ENCODE assay signal across 27 cellular contexts in the genomic region with DNA sequence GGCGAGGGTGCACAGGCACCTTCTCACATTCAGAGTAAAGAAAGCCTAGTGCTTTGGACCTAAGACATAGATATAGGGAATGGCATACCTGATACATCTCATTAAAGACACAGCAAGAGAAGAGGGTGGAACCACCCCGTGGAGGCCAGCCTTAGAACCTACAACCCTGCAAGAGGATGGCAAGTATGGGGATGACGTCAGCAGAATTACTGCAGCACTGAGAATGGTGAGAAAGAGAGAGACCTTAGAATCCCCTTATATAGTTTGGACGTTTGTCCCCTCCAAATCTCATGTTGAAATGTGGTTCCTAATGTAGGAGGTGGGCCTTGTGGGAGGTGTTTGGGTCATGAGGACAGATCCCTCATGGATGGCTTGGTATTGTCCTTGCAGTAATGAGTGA. TPM values are rescaled to one million over a fixed set of nuclear protein-coding genes. Genes with fewer than 3 reads are reported as not detected.
DNase-seq lines count a peak whose midpoint lies in the region; ATAC-seq, FAIRE-seq and TF ChIP-seq lines count a peak whose summit lies in the region.
"Had no signal": no experiment of that assay in that cellular context is flagged by ENCODE, and none has a peak within 500 bp of the region (broad histone marks: within the 10 kb centered on the region; RNA-seq: fewer than 3 reads in every experiment).

No MANE protein-coding gene starts in this region.

- H3K4me1 ChIP-seq in HepG2 (ENCODE audit: insufficient read depth, low read length) (no peaks in the 10 kb centered on the region), right lobe of liver (no peaks in the 10 kb centered on the region), K562 (replicated peaks in 1 of 2; ENCODE audit: control insufficient read depth in 2 of 2, insufficient read depth in 2 of 2, low read length in 2 of 2) (no peaks in the 10 kb centered on the region)
- H3K4me1 ChIP-seq: BE2C, BLaER1 had no signal

- no peaks in the 10 kb centered on the region for H4K20me1 ChIP-seq in HepG2 (ENCODE audit: insufficient read depth, low read length)
- no peaks in the 10 kb centered on the region for H4K20me1 ChIP-seq in K562 (replicated peaks; ENCODE audit: control insufficient read depth, insufficient read depth, low read length)
- H4K20me1 ChIP-seq: BLaER1 had no signal

- intact Hi-C loops in HepG2 (cut with micrococcal nuclease; ENCODE audit: unreplicated experiment) (no loop called here), right lobe of liver (cut with DNase I) (no loop called here), K562 (cut with micrococcal nuclease) (no loop called here)

- H3K4me3 ChIP-seq in HepG2 (replicated peaks in 1 of 3; ENCODE audit: insufficient read depth in 1 of 3, low read depth in 2 of 3, low read length in 3 of 3) (no peak overlapping the region), right lobe of liver (no peak overlapping the region), K562 (no peak overlapping the region)
- H3K4me3 ChIP-seq: BLaER1, GM12878 had no signal

- H3K27me3 ChIP-seq in HepG2 (ENCODE audit: control insufficient read depth in 1 of 2, insufficient read depth in 2 of 2, low read length in 2 of 2): no peaks in the 10 kb centered on the region; a peak in 1 of 5 replicates
- H3K27me3 ChIP-seq in right lobe of liver: no peaks in the 10 kb centered on the region
- H3K27me3 ChIP-seq in K562 (ENCODE audit: control insufficient read depth in 2 of 2, insufficient read depth in 2 of 2, low read length in 2 of 2): no peaks in the 10 kb centered on the region
- H3K27me3 ChIP-seq: BE2C, BLaER1 had no signal

- no peak for TF ChIP-seq EP300 in HepG2 (IDR thresholded peaks at IDR 0.05; ENCODE audit: low read depth in 2 of 2, low read length in 2 of 2)
- no peak for TF ChIP-seq EP300 in HepG2 (CRISPR knock-in tag; IDR thresholded peaks at IDR 0.05; ENCODE audit: borderline replicate concordance)
- no peak for TF ChIP-seq EP300 in K562 (IDR thresholded peaks at IDR 0.05; ENCODE audit: low read length)

- TF ChIP-seq RAD21 in HepG2 (CRISPR knock-in tag; IDR thresholded peaks at IDR 0.05) (no peak), K562 (CRISPR knock-in tag; conservative IDR thresholded peaks at IDR 0.05 in 1 of 2, IDR thresholded peaks at IDR 0.05 in 1 of 2) (no peak)

- DNase-seq in HepG2 (ENCODE audit: low spot score) (no peak), right lobe of liver (no peak), K562 (ENCODE audit: extremely low read depth in 1 of 4, low spot score in 3 of 4) (no peak)
- DNase-seq in activated CD8-positive, alpha-beta memory T cell treated with anti-CD3 and anti-CD28 coated beads, Interleukin-2, amount 50 U/mL, for 4 hours: no peak
- DNase-seq: ACHN; BE2C; C1 segment of cervical spinal cord; CD4-positive, alpha-beta memory T cell; CD4-positive, CD25-positive, alpha-beta regulatory T cell; CD8-positive, alpha-beta memory T cell; COR-L47; DMS 273 treated with DMSO at 0.1 percent for 48 hours; DMS153; DMS53; DMS79; DND-41; EL; GDM1 had no signal

- H3K79me2 ChIP-seq in HepG2 (ENCODE audit: insufficient read depth, low read length): no peaks in the 10 kb centered on the region
- H3K79me2 ChIP-seq in K562 (ENCODE audit: control insufficient read depth, insufficient read depth, low read length): no peaks in the 10 kb centered on the region

- no peak for TF ChIP-seq POLR2A in HepG2 (IDR thresholded peaks at IDR 0.05; ENCODE audit: insufficient read depth in 1 of 2, low read depth in 2 of 2, low read length in 2 of 2)
- TF ChIP-seq POLR2A in right lobe of liver (IDR thresholded peaks at IDR 0.05): no peak
- no peak for TF ChIP-seq POLR2A in K562 (conservative IDR thresholded peaks at IDR 0.05)

- in situ Hi-C loops in HepG2 (cut with HindIII; ENCODE audit: extremely low pct_ligation_motif_present, low pct_unique_long_range_greater_than_20kb): no loop called here
- in situ Hi-C loops in K562 (cut with MboI): no loop called here

- H3K27ac ChIP-seq in HepG2 (ENCODE audit: extremely low read length, insufficient read depth, low read length) (no peak overlapping the region), right lobe of liver (no peak overlapping the region), K562 (ENCODE audit: extremely low read depth, low read depth, low read length) (no peak overlapping the region)
- H3K27ac ChIP-seq: 22Rv1, BLaER1 had no signal

- H2AFZ ChIP-seq in HepG2 (ENCODE audit: low read length) (no peak overlapping the region), K562 (ENCODE audit: low read depth, low read length) (no peak overlapping the region)

- whole genome bisulfite sequencing in HepG2 (ENCODE audit: low lambda C conversion rate): 8% methylated on average over 4 of the region's 4 CpGs
- 36% methylated on average over 2 of the region's 4 CpGs for WGBS in right lobe of liver (ENCODE audit: insufficient coverage, low coverage, low lambda C conversion rate, missing lambda C conversion rate)
- 0% methylated on average over 4 of the region's 4 CpGs for WGBS in K562 (ENCODE audit: insufficient coverage, low coverage, missing lambda C conversion rate)

- no TSS peak for BruUV-seq in HepG2 (replicated peaks; lab: Mats Ljungman, UMichigan)
- BruUV-seq in K562 (replicated peaks; lab: Mats Ljungman, UMichigan): no TSS peak

- POLR2A ChIA-PET in HepG2 (lab: Yijun Ruan, JAX) (no interaction called here), K562 (lab: Yijun Ruan, JAX) (no interaction called here)

- ATAC-seq in HepG2: no peak
- no peak for ATAC-seq in right lobe of liver
- ATAC-seq in K562: no peak
- ATAC-seq in GM19023 (IDR thresholded peaks at IDR 0.05; ENCODE audit: unreplicated experiment): no peak
- ATAC-seq: GM12878 had no signal

- H3K9me1 ChIP-seq in K562 (ENCODE audit: control insufficient read depth, insufficient read depth, low read length): no peaks in the 10 kb centered on the region

- H3K4me2 ChIP-seq in HepG2 (ENCODE audit: low read depth, low read length): no peak overlapping the region
- no peak overlapping the region for H3K4me2 ChIP-seq in K562 (ENCODE audit: insufficient read depth, low read length)
- H3K4me2 ChIP-seq: BLaER1 had no signal

- TF ChIP-seq CTCF in HepG2 (CRISPR knock-in tag; IDR thresholded peaks at IDR 0.05) (no peak), right lobe of liver (IDR thresholded peaks at IDR 0.05) (no peak), K562 (IDR thresholded peaks at IDR 0.05 in 2 of 3, conservative IDR thresholded peaks at IDR 0.05 in 1 of 3; ENCODE audit: insufficient read depth in 2 of 3, low read depth in 1 of 3, low read length in 3 of 3) (no peak)

- FAIRE-seq in HepG2 (lab: Jason Lieb, UNC): no peak
- FAIRE-seq in K562 (lab: Jason Lieb, UNC): no peak
- FAIRE-seq: GM12878, GM12892, GM18507, GM19239 had no signal

- H3K36me3 ChIP-seq in HepG2 (replicated peaks in 1 of 2; ENCODE audit: control insufficient read depth in 1 of 2, insufficient read depth in 2 of 2, low read length in 2 of 2) (no peaks in the 10 kb centered on the region), right lobe of liver (no peaks in the 10 kb centered on the region), K562 (ENCODE audit: control insufficient read depth, insufficient read depth, low read length) (no peaks in the 10 kb centered on the region)
- H3K36me3 ChIP-seq: BE2C, BLaER1 had no signal

- CTCF ChIA-PET in HepG2 (lab: Yijun Ruan, JAX; ENCODE audit: low intra/inter-chr PET ratio, low total read pairs): no interaction called here
- CTCF ChIA-PET in K562 (lab: Yijun Ruan, JAX; ENCODE audit: low intra/inter-chr PET ratio): no interaction called here

- no peak overlapping the region for H3K9ac ChIP-seq in HepG2 (ENCODE audit: insufficient read depth, low read depth, low read length)
- H3K9ac ChIP-seq in K562 (ENCODE audit: insufficient read depth in 1 of 2, low read depth in 2 of 2, low read length in 2 of 2): no peak overlapping the region
- H3K9ac ChIP-seq: BLaER1 had no signal

- H3K9me3 ChIP-seq in HepG2 (ENCODE audit: low read length) (peaks cover 3% of the 10 kb centered on the region; the same call in 1 of the 2 replicates), right lobe of liver (no peaks in the 10 kb centered on the region), K562 (replicated peaks; ENCODE audit: control insufficient read depth, insufficient read depth, low read depth, low read length) (no peaks in the 10 kb centered on the region)
- H3K9me3 ChIP-seq: BE2C, BLaER1 had no signal

RNA-seq across cellular contexts. Expression of gene ADCY2, which starts 28.2 kb away (rescaled TPM):
- total RNA-seq in HepG2 (2016; rRNA removed; fragmentation: Illumina TruSeq; extraction: Trizol): not detected in 2 replicates
- total RNA-seq in HepG2 (2016; cell fraction: cytosol; rRNA removed; fragmentation: Illumina TruSeq; extraction: Trizol; ENCODE audit: low read depth): not detected in 2 replicates
- total RNA-seq in HepG2 (2016; cell fraction: insoluble cytoplasmic fraction; rRNA removed; fragmentation: Illumina TruSeq; extraction: Trizol): not detected in 2 replicates
- not detected in 2 replicates for total RNA-seq in HepG2 (2016; cell fraction: membrane; rRNA removed; fragmentation: Illumina TruSeq; extraction: Trizol)
- total RNA-seq in HepG2 (2016; cell fraction: nucleus; rRNA removed; fragmentation: Illumina TruSeq; extraction: Trizol): not detected in 2 replicates
- not detected in 2 replicates for polyA plus RNA-seq in HepG2 (2011; rRNA removed)
- polyA plus RNA-seq in HepG2 (2011; cell fraction: cytosol; rRNA removed): not detected in 2 replicates
- not detected in 2 replicates for polyA plus RNA-seq in HepG2 (2011; cell fraction: nucleus; rRNA removed)
- not detected in 2 replicates for polyA plus RNA-seq in HepG2 (2012)
- polyA plus RNA-seq in HepG2 (2016; cell fraction: cytosol; fragmentation: Illumina TruSeq; extraction: Trizol; ENCODE audit: low read depth): not detected in 2 replicates
- not detected in 2 replicates for polyA plus RNA-seq in HepG2 (2016; cell fraction: insoluble cytoplasmic fraction; fragmentation: Illumina TruSeq; extraction: Trizol; ENCODE audit: low read depth)
- not detected in 2 replicates for polyA plus RNA-seq in HepG2 (2016; cell fraction: membrane; fragmentation: Illumina TruSeq; extraction: Trizol; ENCODE audit: low read depth)
- not detected in 2 replicates for polyA plus RNA-seq in HepG2 (2016; cell fraction: nucleus; fragmentation: Illumina TruSeq; extraction: Trizol; ENCODE audit: insufficient read depth, low read depth)
- polyA minus RNA-seq in HepG2 (2011; rRNA and poly(A)+ RNA removed; ENCODE audit: low replicate concordance): 0.02 TPM in 1 of 2 replicates, not detected in the other
- not detected in 2 replicates for polyA minus RNA-seq in HepG2 (2011; cell fraction: cytosol; rRNA and poly(A)+ RNA removed)
- polyA minus RNA-seq in HepG2 (2011; cell fraction: nucleus; rRNA and poly(A)+ RNA removed): not detected in 2 replicates
- under 1 TPM in 1 of 6 experiments, not detected in 5; 0.93 TPM for total RNA-seq in right lobe of liver
- total RNA-seq in K562 (2011; cell fraction: chromatin; rRNA removed; ENCODE audit: low replicate concordance): 0.07 and 0.35 TPM in 2 replicates
- under 0.01 TPM in 2 replicates for total RNA-seq in K562 (2011; cell fraction: nucleolus; rRNA removed)
- total RNA-seq in K562 (2011; cell fraction: nucleoplasm; rRNA removed): 1.2 TPM in 1 of 2 replicates, not detected in the other
- not detected in 2 replicates for total RNA-seq in K562 (2014; rRNA removed)
- 0.06 and 0.15 TPM in 2 replicates for total RNA-seq in K562 (2014; rRNA removed; fragmentation: Illumina TruSeq; extraction: Trizol)
- total RNA-seq in K562 (2015; rRNA removed; fragmentation: Illumina TruSeq; extraction: Trizol): 0.04 TPM in 1 of 2 replicates, not detected in the other
- 0.02 and 0.18 TPM in 2 replicates for total RNA-seq in K562 (2021)
- not detected in 2 replicates for polyA plus RNA-seq in K562 (2011; rRNA removed)
- not detected in 2 replicates for polyA plus RNA-seq in K562 (2011; cell fraction: cytosol; rRNA removed)
- not detected in 2 replicates for polyA plus RNA-seq in K562 (2011; cell fraction: nucleus; rRNA removed)
- 0.14 and 0.51 TPM in 2 replicates for polyA plus RNA-seq in K562 (2012)
- polyA plus RNA-seq in K562 (2014; fragmentation: Illumina TruSeq; extraction: Trizol): 0.03 TPM in 1 of 2 replicates, not detected in the other
- polyA plus RNA-seq in K562 (2014; fragmentation: Nextera tagmentation; extraction: Ambion mirVana): not detected
- 0.01 TPM in 1 of 2 replicates, not detected in the other for polyA plus RNA-seq in K562 (2014; rRNA removed)
- polyA minus RNA-seq in K562 (2011; rRNA and poly(A)+ RNA removed): not detected in 2 replicates
- polyA minus RNA-seq in K562 (2011; cell fraction: cytosol; rRNA and poly(A)+ RNA removed): not detected in 2 replicates
- not detected in 2 replicates for polyA minus RNA-seq in K562 (2011; cell fraction: nucleus; rRNA and poly(A)+ RNA removed)
- total RNA-seq: CD4-positive, alpha-beta memory T cell; CD4-positive, CD25-positive, alpha-beta regulatory T cell; CD8-positive, alpha-beta memory T cell had no signal
- polyA plus RNA-seq: AG04450; CD14-positive monocyte; CD4-positive, alpha-beta memory T cell; CD4-positive, CD25-positive, alpha-beta regulatory T cell; CD8-positive, alpha-beta memory T cell had no signal

Comparison
In these comparisons a context has a peak if more than half of its experiments do, and no peak if none do; other contexts are left out.
1. Of the 241 proteins assayed by ChIP-seq in both HepG2 and K562: peak only in HepG2: none; only in K562: MAFG; in both: none; in neither: 236; mixed calls (peak in some experiments, not most) for 4.